19 cellular contexts compared by ENCODE assay signal in genomic region chr15:43880406-43881184, GRCh38. TPM values are rescaled to one million over a fixed set of nuclear protein-coding genes. Genes with fewer than 3 reads are reported as not detected.
DNase-seq lines count a peak whose midpoint lies in the region; ATAC-seq and TF ChIP-seq lines count a peak whose summit lies in the region.
"Had no signal": no experiment of that assay in that cellular context is flagged by ENCODE, and none has a peak within 500 bp of the region (broad histone marks: within the 10 kb centered on the region; RNA-seq: fewer than 3 reads in every experiment).

No MANE protein-coding gene starts in this region.

- intact Hi-C loops in Right ventricle myocardium superior (cut with DNase I) (no loop called here), Right ventricle myocardium inferior (cut with DNase I) (no loop called here)

- peak; percentile 17 for ATAC-seq in Right ventricle myocardium superior (ENCODE audit: poor library complexity)
- ATAC-seq in Right ventricle myocardium inferior: no peak
- ATAC-seq: A549; K562; stimulated activated effector memory CD8-positive, alpha-beta T cell treated with anti-CD3 and anti-CD28 coated beads, Interleukin-12 subunit alpha, Interleukin-12 subunit beta, amount 100 ng/mL, for 72 hours had no signal

- H3K36me3 ChIP-seq in HAP-1 (replicated peaks): peaks cover 23% of the 10 kb centered on the region

- H3K4me1 ChIP-seq in HAP-1: no peaks in the 10 kb centered on the region
- H3K4me1 ChIP-seq: A549 had no signal

- in situ Hi-C loops in HAP-1 (cut with MboI; ENCODE audit: low sequenced_read_pairs): no loop called here

- DNase-seq in Right ventricle myocardium superior: no peak
- DNase-seq in Right ventricle myocardium inferior (ENCODE audit: missing footprints): no peak
- peak; percentile 22 for DNase-seq in epithelial cell of esophagus (ENCODE audit: low read depth)
- DNase-seq in iris pigment epithelial cell (ENCODE audit: low read depth): peak; percentile 8
- DNase-seq in HAP-1 (ENCODE audit: low spot score in 2 of 2): no peak
- DNase-seq in effector CD4-positive, alpha-beta T cell: no peak
- DNase-seq in SHP77 treated with DMSO at 0.1 percent for 48 hours (lab: John Stamatoyannopoulos, UW): no peak
- DNase-seq in central memory CD4-positive, alpha-beta T cell: no peak
- DNase-seq: activated CD4-positive, CD25-positive, alpha-beta regulatory T cell treated with anti-CD3 and anti-CD28 coated beads, Interleukin-2, amount 50 U/mL, for 72 hours; activated gamma-delta T cell treated with Interleukin-2 at 50 U/mL for 16 hours; CD4-positive, CD25-positive, alpha-beta regulatory T cell; DMS79 treated with DMSO at 0.1 percent for 48 hours; NCI-H1092 treated with DMSO at 0.1 percent for 48 hours; NCI-H2171; NCI-H82; posterior cingulate gyrus had no signal

- H3K27me3 ChIP-seq in HAP-1 (ENCODE audit: low read depth): no peaks in the 10 kb centered on the region

- H3K4me3 ChIP-seq in epithelial cell of esophagus (ENCODE audit: low read length) (no peak overlapping the region), HAP-1 (no peak overlapping the region)
- H3K4me3 ChIP-seq: A549, K562 had no signal

- no peaks in the 10 kb centered on the region for H3K9me3 ChIP-seq in HAP-1
- H3K9me3 ChIP-seq: A549 had no signal

- TF ChIP-seq CTCF in epithelial cell of esophagus (IDR thresholded peaks at IDR 0.05; ENCODE audit: insufficient read depth, low read depth, low read length, missing control alignments): no peak

RNA-seq across cellular contexts. Expression of gene WDR76, which starts 53.8 kb away (rescaled TPM):
- 1.6 TPM for total RNA-seq in Right ventricle myocardium superior
- total RNA-seq in Right ventricle myocardium inferior: 2.1 TPM

RNA-seq across cellular contexts. Expression of gene MFAP1, which starts 56.1 kb away (rescaled TPM):
- total RNA-seq in Right ventricle myocardium superior (16.9 TPM), Right ventricle myocardium inferior (18.9 TPM)

Comparison
In these comparisons a context has a peak if more than half of its experiments do, and no peak if none do; other contexts are left out.
1. DNase-seq: peak in epithelial cell of esophagus (single experiment) and iris pigment epithelial cell (single experiment); none in Right ventricle myocardium superior (single experiment), Right ventricle myocardium inferior (single experiment), HAP-1 (0 of 2), effector CD4-positive, alpha-beta T cell (single experiment), SHP77 treated with DMSO at 0.1 percent for 48 hours (single experiment) and central memory CD4-positive, alpha-beta T cell (single experiment).